5 cellular contexts compared by ENCODE assay signal in the genomic region with DNA sequence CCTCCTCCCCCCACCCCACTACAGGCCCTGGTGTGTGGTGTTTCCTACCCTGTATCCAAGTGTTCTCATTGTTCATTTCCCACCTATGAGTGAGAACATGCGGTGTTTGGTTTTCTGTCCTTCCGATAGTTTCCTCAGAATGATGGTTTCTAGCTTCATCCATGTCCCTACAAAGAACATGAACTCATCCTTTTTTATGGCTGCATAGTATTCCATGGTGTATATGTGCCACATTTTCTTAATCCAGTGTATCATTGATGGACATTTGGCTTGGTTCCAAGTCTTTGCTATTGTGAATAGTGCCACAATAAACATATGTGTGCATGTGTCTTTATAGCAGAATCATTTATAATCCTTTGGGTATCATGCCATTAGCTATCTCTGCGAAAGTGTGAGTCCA. TPM values are rescaled to one million over a fixed set of nuclear protein-coding genes. Genes with fewer than 3 reads are reported as not detected.
"Had no signal": no experiment of that assay in that cellular context is flagged by ENCODE, and none has a peak within 500 bp of the region (broad histone marks: within the 10 kb centered on the region; RNA-seq: fewer than 3 reads in every experiment).

No MANE protein-coding gene starts in this region.

RNA-seq across cellular contexts. Expression of gene OPN5, which starts 36.6 kb away (rescaled TPM):
- total RNA-seq: HepG2, HT-29, HT1080, IMR-90 had no signal
- polyA plus RNA-seq: HepG2, IgD-negative memory B cell, IMR-90 had no signal

RNA-seq across cellular contexts. Expression of gene ADGRF4, which starts 46.9 kb away (rescaled TPM):
- total RNA-seq: HepG2 had no signal
- polyA plus RNA-seq: IgD-negative memory B cell had no signal
